ENCODE assay signal across 14 cellular contexts in genomic region chr1:109676718-109677381, GRCh38. TPM values are rescaled to one million over a fixed set of nuclear protein-coding genes. Genes with fewer than 3 reads are reported as not detected.
DNase-seq lines count a peak whose midpoint lies in the region; ATAC-seq, FAIRE-seq and TF ChIP-seq lines count a peak whose summit lies in the region.
"Not testable (repeated sequence)": the region's sequence is repeated elsewhere in the genome, so short reads cannot be mapped to it uniquely, and the experiment has no call there.
"Had no signal": no experiment of that assay in that cellular context is flagged by ENCODE, and none has a peak within 500 bp of the region (broad histone marks: within the 10 kb centered on the region; RNA-seq: fewer than 3 reads in every experiment).

No MANE protein-coding gene starts in this region.

- not testable (repeated sequence) for H3K9me3 Mint-ChIP-seq in activated CD8-positive, alpha-beta memory T cell treated with anti-CD3 and anti-CD28 coated beads, Interleukin-2, amount 10 ng/mL, durations not matched to agents 7 days and 5 days (ENCODE audit: low read depth)

- not testable (repeated sequence) for H3K27me3 ChIP-seq in endothelial cell of umbilical vein (ENCODE audit: control insufficient read depth in 2 of 2, insufficient read depth in 2 of 2, low read length in 2 of 2); gastrocnemius medialis

- H3K9me3 ChIP-seq in HEK293 (ENCODE audit: control insufficient read depth, insufficient read depth, low read depth, low read length); endothelial cell of umbilical vein (replicated peaks; ENCODE audit: control insufficient read depth, insufficient read depth, low read length); gastrocnemius medialis: not testable (repeated sequence)

- H3K4me1 Mint-ChIP-seq in activated CD8-positive, alpha-beta memory T cell treated with anti-CD3 and anti-CD28 coated beads, Interleukin-2, amount 10 ng/mL, durations not matched to agents 7 days and 5 days: not testable (repeated sequence)

- not testable (repeated sequence) for H3K9me1 ChIP-seq in endothelial cell of umbilical vein (replicated peaks; ENCODE audit: control insufficient read depth, extremely low read depth, insufficient read depth, low read length)

- FAIRE-seq in endothelial cell of umbilical vein (lab: Jason Lieb, UNC): not testable (repeated sequence)

- CTCF ChIA-PET in HEK293 (lab: Yijun Ruan, JAX): interaction anchor here (0.8 kb wide), 1 partner anchor 22 kb away, joined by 3 read pairs; no protein-coding TSS in a partner anchor
- CTCF ChIA-PET in activated CD8-positive, alpha-beta memory T cell treated with anti-CD3 and anti-CD28 coated beads, Interleukin-2, amount 10 ng/mL, durations not matched to agents 7 days and 5 days (lab: Charles Lee); endothelial cell of umbilical vein (lab: Charles Lee): not testable (repeated sequence)

- dilution Hi-C loops in endothelial cell of umbilical vein (cut with MboI; ENCODE audit: extremely low pct_ligation_motif_present, low sequenced_read_pairs): not testable (repeated sequence)

- not testable (repeated sequence) for TF ChIP-seq POLR2A in endothelial cell of umbilical vein (IDR thresholded peaks at IDR 0.05; ENCODE audit: low read depth, low read length); gastrocnemius medialis (IDR thresholded peaks at IDR 0.05)

- not testable (repeated sequence) for H3K27ac ChIP-seq in HEK293 (ENCODE audit: extremely low read depth, low read depth, low read length); endothelial cell of umbilical vein (ENCODE audit: insufficient read depth, low read depth, low read length)
- H3K27ac ChIP-seq in gastrocnemius medialis: peak overlapping the region; percentile 79 to 86 (median 81)

- not testable (repeated sequence) for H3K27ac Mint-ChIP-seq in activated CD8-positive, alpha-beta memory T cell treated with anti-CD3 and anti-CD28 coated beads, Interleukin-2, amount 10 ng/mL, durations not matched to agents 7 days and 5 days

- not testable (repeated sequence) for H3K4me2 ChIP-seq in endothelial cell of umbilical vein (ENCODE audit: insufficient read depth, low read length)

- POLR2A ChIA-PET in HEK293 (lab: Yijun Ruan, JAX); endothelial cell of umbilical vein (lab: Charles Lee): not testable (repeated sequence)

- not testable (repeated sequence) for H3K9ac ChIP-seq in endothelial cell of umbilical vein (replicated peaks; ENCODE audit: extremely low read depth, insufficient read depth, low read length)

- in situ Hi-C loops in gastrocnemius medialis (cut with MboI; ENCODE audit: low sequenced_read_pairs in 4 of 4): not testable (repeated sequence)

- not testable (repeated sequence) for H3K36me3 ChIP-seq in HEK293 (ENCODE audit: control insufficient read depth in 2 of 2, insufficient read depth in 1 of 2, low read length in 2 of 2); endothelial cell of umbilical vein (ENCODE audit: control insufficient read depth in 2 of 2, extremely low read depth in 1 of 2, insufficient read depth in 2 of 2, low read length in 2 of 2); gastrocnemius medialis

- not testable (repeated sequence) for H3K27me3 Mint-ChIP-seq in activated CD8-positive, alpha-beta memory T cell treated with anti-CD3 and anti-CD28 coated beads, Interleukin-2, amount 10 ng/mL, durations not matched to agents 7 days and 5 days

- not testable (repeated sequence) for H3K36me3 Mint-ChIP-seq in activated CD8-positive, alpha-beta memory T cell treated with anti-CD3 and anti-CD28 coated beads, Interleukin-2, amount 10 ng/mL, durations not matched to agents 7 days and 5 days

- DNase-seq in AG09309 (ENCODE audit: low read depth) (peak; percentile 23), GM10266 (ENCODE audit: extremely low spot score) (peak; percentile 0), endothelial cell of umbilical vein (ENCODE audit: low read depth, low spot score) (peak; percentile 0), iPS-NIHi7 (ENCODE audit: extremely low spot score) (peak; percentile 0), myocyte (ENCODE audit: low read depth) (peak; percentile 54), gastrocnemius medialis (peak in 1 of 2 donors; percentile 39)
- DNase-seq in activated CD8-positive, alpha-beta memory T cell treated with anti-CD3 and anti-CD28 coated beads, Interleukin-2, amount 10 ng/mL, durations not matched to agents 7 days and 5 days: peak; percentile 9

- not testable (repeated sequence) for H4K20me1 ChIP-seq in endothelial cell of umbilical vein (replicated peaks; ENCODE audit: control insufficient read depth, extremely low read depth, insufficient read depth, low read length)

- H2AFZ ChIP-seq in endothelial cell of umbilical vein (ENCODE audit: low read depth, low read length): not testable (repeated sequence)

- not testable (repeated sequence) for H3K4me1 ChIP-seq in HEK293 (ENCODE audit: control insufficient read depth, insufficient read depth, low read length); endothelial cell of umbilical vein (ENCODE audit: control insufficient read depth, extremely low read depth, insufficient read depth, low read length)
- H3K4me1 ChIP-seq in gastrocnemius medialis: peaks cover 16 to 17% of the 10 kb centered on the region in 2 donors

- H3K4me3 ChIP-seq in AG09309 (ENCODE audit: control insufficient read depth, low read depth, low read length); HEK293 (ENCODE audit: low read depth, low read length); endothelial cell of umbilical vein (replicated peaks in 1 of 3; ENCODE audit: insufficient read depth in 1 of 3, low read depth in 1 of 3, low read length in 3 of 3): not testable (repeated sequence)
- peak overlapping the region in 1 of 4 donors; percentile 19 for H3K4me3 ChIP-seq in gastrocnemius medialis

- not testable (repeated sequence) for TF ChIP-seq CTCF in AG09309 (IDR thresholded peaks at IDR 0.05; ENCODE audit: control insufficient read depth, insufficient read depth, low read depth, low read length, missing control alignments); GM10266 (IDR thresholded peaks at IDR 0.05; ENCODE audit: control insufficient read depth, insufficient read depth, low read depth, missing control alignments); HEK293 (tag by site-specific recombination; IDR thresholded peaks at IDR 0.05); endothelial cell of umbilical vein (IDR thresholded peaks at IDR 0.05; ENCODE audit: extremely low read depth in 1 of 2, insufficient read depth in 1 of 2, low read depth in 1 of 2, low read length in 2 of 2); gastrocnemius medialis (IDR thresholded peaks at IDR 0.05 in 4 of 5, conservative IDR thresholded peaks at IDR 0.05 in 1 of 5)

- not testable (repeated sequence) for H3K79me2 ChIP-seq in endothelial cell of umbilical vein (ENCODE audit: control insufficient read depth, insufficient read depth, low read length)

- ATAC-seq in activated CD8-positive, alpha-beta memory T cell treated with anti-CD3 and anti-CD28 coated beads, Interleukin-2, amount 10 ng/mL, durations not matched to agents 7 days and 5 days: not testable (repeated sequence)
- peak; percentile 98 to 99 for ATAC-seq in gastrocnemius medialis

- H3K4me3 Mint-ChIP-seq in activated CD8-positive, alpha-beta memory T cell treated with anti-CD3 and anti-CD28 coated beads, Interleukin-2, amount 10 ng/mL, durations not matched to agents 7 days and 5 days: not testable (repeated sequence)

- intact Hi-C loops in endothelial cell of umbilical vein (cut with micrococcal nuclease); gastrocnemius medialis (cut with DNase I; ENCODE audit: low total_unique reads): not testable (repeated sequence)

- BruUV-seq in endothelial cell of umbilical vein (replicated peaks; lab: Mats Ljungman, UMichigan): not testable (repeated sequence)

RNA-seq across cellular contexts. Expression of gene GSTM2, which starts 9.0 kb away (rescaled TPM):
- 10 to 100 TPM in 1 of 2 experiments, 1 to 10 TPM in 1; 8.0 to 17.8 TPM for total RNA-seq in activated CD8-positive, alpha-beta memory T cell treated with anti-CD3 and anti-CD28 coated beads, Interleukin-2, amount 10 ng/mL, durations not matched to agents 7 days and 5 days
- total RNA-seq in endothelial cell of umbilical vein (12.0 and 21.5 TPM in 2 replicates), myocyte (22.6 and 28.5 TPM in 2 replicates), gastrocnemius medialis (10 to 100 TPM; 29.2 to 41.4 (median 39.0) TPM)
- 23.6 and 27.1 TPM in 2 replicates for polyA plus RNA-seq in endothelial cell of umbilical vein
- polyA plus RNA-seq in endothelial cell of umbilical vein (2011; cell fraction: cytosol; rRNA removed): 7.7 and 11.7 TPM in 2 replicates
- polyA plus RNA-seq in endothelial cell of umbilical vein (2011; cell fraction: nucleus; rRNA removed): 110 and 171 TPM in 2 replicates
- polyA plus RNA-seq in endothelial cell of umbilical vein (2012): 13.3 and 25.1 TPM in 2 replicates
- polyA minus RNA-seq in endothelial cell of umbilical vein: 13.5 and 14.5 TPM in 2 replicates
- not detected for polyA minus RNA-seq in endothelial cell of umbilical vein (2011; cell fraction: cytosol; rRNA and poly(A)+ RNA removed)
- polyA minus RNA-seq in endothelial cell of umbilical vein (2011; cell fraction: nucleus; rRNA and poly(A)+ RNA removed): 8.7 and 9.2 TPM in 2 replicates
- 71.8 TPM for polyA plus RNA-seq in myocyte (2012)
- total RNA-seq: HT-29 had no signal

RNA-seq across cellular contexts. Expression of gene GSTM1, which starts 10.8 kb away (rescaled TPM):
- total RNA-seq in activated CD8-positive, alpha-beta memory T cell treated with anti-CD3 and anti-CD28 coated beads, Interleukin-2, amount 10 ng/mL, durations not matched to agents 7 days and 5 days: not detected
- total RNA-seq in endothelial cell of umbilical vein: 35.5 TPM in 1 of 2 replicates, not detected in the other
- polyA plus RNA-seq in endothelial cell of umbilical vein: 0.16 TPM in 1 of 2 replicates, not detected in the other
- polyA plus RNA-seq in endothelial cell of umbilical vein (2011; cell fraction: cytosol; rRNA removed): 0.16 TPM in 1 of 2 replicates, not detected in the other
- 0.28 and 0.35 TPM in 2 replicates for polyA plus RNA-seq in endothelial cell of umbilical vein (2011; cell fraction: nucleus; rRNA removed)
- not detected in 2 replicates for polyA plus RNA-seq in endothelial cell of umbilical vein (2012)
- not detected in 2 replicates for polyA minus RNA-seq in endothelial cell of umbilical vein
- polyA minus RNA-seq in endothelial cell of umbilical vein (2011; cell fraction: cytosol; rRNA and poly(A)+ RNA removed): not detected
- polyA minus RNA-seq in endothelial cell of umbilical vein (2011; cell fraction: nucleus; rRNA and poly(A)+ RNA removed): not detected in 2 replicates
- 0.48 and 0.83 TPM in 2 replicates for total RNA-seq in myocyte
- polyA plus RNA-seq in myocyte (2012): 1.0 TPM
- 10 to 100 TPM in 1 of 4 donors, not detected in 3; 30.3 TPM for total RNA-seq in gastrocnemius medialis
- total RNA-seq: GM23338, HT-29 had no signal
- polyA plus RNA-seq: A549, GM23338 had no signal

RNA-seq across cellular contexts. Expression of gene GSTM4, which starts 21.0 kb away (rescaled TPM):
- 1 to 10 TPM; 5.7 to 6.7 TPM for total RNA-seq in activated CD8-positive, alpha-beta memory T cell treated with anti-CD3 and anti-CD28 coated beads, Interleukin-2, amount 10 ng/mL, durations not matched to agents 7 days and 5 days
- total RNA-seq in endothelial cell of umbilical vein (5.5 and 9.5 TPM in 2 replicates), myocyte (5.5 and 5.8 TPM in 2 replicates), gastrocnemius medialis (10 to 100 TPM; 18.1 to 28.9 (median 25.0) TPM)
- polyA plus RNA-seq in endothelial cell of umbilical vein: 11.6 and 12.4 TPM in 2 replicates
- 8.9 TPM in 2 replicates for polyA plus RNA-seq in endothelial cell of umbilical vein (2011; cell fraction: cytosol; rRNA removed)
- polyA plus RNA-seq in endothelial cell of umbilical vein (2011; cell fraction: nucleus; rRNA removed): 8.7 and 8.8 TPM in 2 replicates
- polyA plus RNA-seq in endothelial cell of umbilical vein (2012): 4.6 and 5.6 TPM in 2 replicates
- 7.9 and 12.6 TPM in 2 replicates for polyA minus RNA-seq in endothelial cell of umbilical vein
- 2.8 TPM for polyA minus RNA-seq in endothelial cell of umbilical vein (2011; cell fraction: cytosol; rRNA and poly(A)+ RNA removed)
- polyA minus RNA-seq in endothelial cell of umbilical vein (2011; cell fraction: nucleus; rRNA and poly(A)+ RNA removed): 3.0 and 3.2 TPM in 2 replicates
- 6.2 TPM for polyA plus RNA-seq in myocyte (2012)

RNA-seq across cellular contexts. Expression of gene GSTM5, which starts 35.2 kb away (rescaled TPM):
- total RNA-seq in activated CD8-positive, alpha-beta memory T cell treated with anti-CD3 and anti-CD28 coated beads, Interleukin-2, amount 10 ng/mL, durations not matched to agents 7 days and 5 days: not detected
- total RNA-seq in endothelial cell of umbilical vein (0.51 and 1.6 TPM in 2 replicates), myocyte (not detected in 2 replicates), gastrocnemius medialis (1 to 10 TPM in 1 of 4 donors, under 1 TPM in 3; 0.15 to 1.9 (median 0.63) TPM)
- polyA plus RNA-seq in endothelial cell of umbilical vein: 0.21 and 0.25 TPM in 2 replicates
- polyA plus RNA-seq in endothelial cell of umbilical vein (2011; cell fraction: cytosol; rRNA removed): 0.19 and 0.32 TPM in 2 replicates
- polyA plus RNA-seq in endothelial cell of umbilical vein (2011; cell fraction: nucleus; rRNA removed): 0.22 and 0.24 TPM in 2 replicates
- polyA plus RNA-seq in endothelial cell of umbilical vein (2012): not detected in 2 replicates
- polyA minus RNA-seq in endothelial cell of umbilical vein: 0.15 and 0.28 TPM in 2 replicates
- not detected for polyA minus RNA-seq in endothelial cell of umbilical vein (2011; cell fraction: cytosol; rRNA and poly(A)+ RNA removed)
- 0.24 TPM in 1 of 2 replicates, not detected in the other for polyA minus RNA-seq in endothelial cell of umbilical vein (2011; cell fraction: nucleus; rRNA and poly(A)+ RNA removed)
- polyA plus RNA-seq in myocyte (2012): 0.19 TPM
- total RNA-seq: B cell, Calu3, H9, HT-29 had no signal
- polyA plus RNA-seq: A549 had no signal

RNA-seq across cellular contexts. Expression of gene AMPD2, which starts 57.2 kb away (rescaled TPM):
- 100 to 1,000 TPM in 1 of 2 experiments, 10 to 100 TPM in 1; 90.4 to 113 TPM for total RNA-seq in activated CD8-positive, alpha-beta memory T cell treated with anti-CD3 and anti-CD28 coated beads, Interleukin-2, amount 10 ng/mL, durations not matched to agents 7 days and 5 days
- total RNA-seq in endothelial cell of umbilical vein (69.4 and 82.7 TPM in 2 replicates), myocyte (54.9 and 60.4 TPM in 2 replicates), gastrocnemius medialis (10 to 100 TPM in 2 of 4 donors, 1 to 10 TPM in 2; 5.3 to 19.4 (median 10.4) TPM)
- 66.5 and 69.4 TPM in 2 replicates for polyA plus RNA-seq in endothelial cell of umbilical vein
- polyA plus RNA-seq in endothelial cell of umbilical vein (2011; cell fraction: cytosol; rRNA removed): 25.9 and 30.3 TPM in 2 replicates
- polyA plus RNA-seq in endothelial cell of umbilical vein (2011; cell fraction: nucleus; rRNA removed): 341 and 447 TPM in 2 replicates
- polyA plus RNA-seq in endothelial cell of umbilical vein (2012): 47.7 and 60.7 TPM in 2 replicates
- polyA minus RNA-seq in endothelial cell of umbilical vein: 68.1 and 84.4 TPM in 2 replicates
- 20.8 TPM for polyA minus RNA-seq in endothelial cell of umbilical vein (2011; cell fraction: cytosol; rRNA and poly(A)+ RNA removed)
- polyA minus RNA-seq in endothelial cell of umbilical vein (2011; cell fraction: nucleus; rRNA and poly(A)+ RNA removed): 104 and 120 TPM in 2 replicates
- 74.7 TPM for polyA plus RNA-seq in myocyte (2012)
